In the genomic region with DNA sequence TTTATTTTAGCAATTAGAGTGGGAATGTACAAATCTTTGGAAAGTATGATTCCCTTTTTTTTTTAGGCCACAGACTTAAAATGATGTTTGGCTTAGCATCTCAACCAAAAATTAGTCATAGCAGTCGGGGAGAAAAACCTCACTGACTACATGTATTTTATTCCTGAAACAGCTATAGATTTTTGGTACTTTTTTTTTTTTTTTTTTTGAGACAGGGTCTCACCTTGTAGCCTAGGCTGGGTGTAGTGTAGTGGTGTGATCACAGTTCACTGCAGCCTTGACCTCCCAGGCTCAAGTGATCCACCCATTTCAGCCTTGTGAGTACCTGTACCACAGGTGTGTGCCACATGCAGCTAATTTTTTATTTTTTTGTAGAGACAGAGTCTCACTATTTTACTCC, we compare ENCODE assay signal across 18 cellular contexts. TPM values are rescaled to one million over a fixed set of nuclear protein-coding genes. Genes with fewer than 3 reads are reported as not detected.
DNase-seq lines count a peak whose midpoint lies in the region; ATAC-seq and TF ChIP-seq lines count a peak whose summit lies in the region.
"Had no signal": no experiment of that assay in that cellular context is flagged by ENCODE, and none has a peak within 500 bp of the region (broad histone marks: within the 10 kb centered on the region; RNA-seq: fewer than 3 reads in every experiment).

No MANE protein-coding gene starts in this region.

- DNase-seq in activated T-cell treated with anti-CD3 and anti-CD28 coated beads, Interleukin-2, amount 50 U/mL, for 24 hours = no peak
- no peak for DNase-seq in activated T-cell treated with anti-CD3 and anti-CD28 coated beads, Interleukin-2, amount 50 U/mL, for 1 hour
- DNase-seq in Panc1 (ENCODE audit: low read depth, low spot score) (no peak), midbrain (lab: John Stamatoyannopoulos, UW) (no peak), SKM-1 (lab: John Stamatoyannopoulos, UW; ENCODE audit: unreplicated experiment) (no peak)
- DNase-seq in stimulated activated naive B cell treated with anti-CD40 and anti-IgM and Interleukin-4, amounts not matched to agents 10 μg/mL and 1 μg/mL and 100 μg/mL, for 72 hours = no peak
- DNase-seq: C1 segment of cervical spinal cord; CD8-positive, alpha-beta memory T cell; EL; GM23248; MV-4-11; NCI-H1694 treated with DMSO at 0.1 percent for 48 hours; RPMI8226 had no signal

- no peak for TF ChIP-seq CTCF in Panc1 (IDR thresholded peaks at IDR 0.05)

- intact Hi-C loops in Panc1 (cut with micrococcal nuclease; ENCODE audit: unreplicated experiment) = no loop called here

- POLR2A ChIA-PET in Panc1 (lab: Charles Lee) = interaction anchor here (0.5 to 0.7 kb wide), 2 partner anchors 22 to 88 kb away, joined by 3 to 10 read pairs; no protein-coding TSS in a partner anchor

- H3K4me3 ChIP-seq in Panc1 (ENCODE audit: low read depth in 2 of 2, low read length in 2 of 2) = no peak overlapping the region
- H3K4me3 ChIP-seq: GM12878, GM23248, HAP-1 had no signal

- TSS peak; percentile 17 for BruUV-seq in Panc1 (replicated peaks; lab: Mats Ljungman, UMichigan)

- peaks cover 4% of the 10 kb centered on the region; the same call in 1 of the 2 replicates for H3K36me3 ChIP-seq in Panc1 (ENCODE audit: control insufficient read depth, insufficient read depth, low read length)

- H3K4me3 Mint-ChIP-seq in activated T-cell treated with anti-CD3 and anti-CD28 coated beads, Interleukin-2, amount 50 U/mL, for 24 hours = peak overlapping the region; percentile 48
- peak overlapping the region; percentile 19 for H3K4me3 Mint-ChIP-seq in activated T-helper 17 cell treated with anti-CD3 and anti-CD28 coated beads, Interleukin-2, amount 50 U/mL, for 72 hours
- H3K4me3 Mint-ChIP-seq in stimulated activated naive B cell treated with anti-CD40 and anti-IgM and Interleukin-4, amounts not matched to agents 10 μg/mL and 1 μg/mL and 100 μg/mL, for 72 hours = no peak overlapping the region
- H3K4me3 Mint-ChIP-seq: CD8-positive, alpha-beta memory T cell had no signal

- no peaks in the 10 kb centered on the region for H3K27me3 Mint-ChIP-seq in activated T-cell treated with anti-CD3 and anti-CD28 coated beads, Interleukin-2, amount 50 U/mL, for 24 hours
- H3K27me3 Mint-ChIP-seq in activated T-helper 17 cell treated with anti-CD3 and anti-CD28 coated beads, Interleukin-2, amount 50 U/mL, for 72 hours = no peaks in the 10 kb centered on the region
- no peaks in the 10 kb centered on the region for H3K27me3 Mint-ChIP-seq in stimulated activated naive B cell treated with anti-CD40 and anti-IgM and Interleukin-4, amounts not matched to agents 10 μg/mL and 1 μg/mL and 100 μg/mL, for 72 hours
- H3K27me3 Mint-ChIP-seq: CD8-positive, alpha-beta memory T cell had no signal

- CTCF ChIA-PET in Panc1 (lab: Charles Lee) = no interaction called here

- peaks cover 54% of the 10 kb centered on the region for H3K4me1 Mint-ChIP-seq in activated T-cell treated with anti-CD3 and anti-CD28 coated beads, Interleukin-2, amount 50 U/mL, for 24 hours (ENCODE audit: low read depth)
- H3K4me1 Mint-ChIP-seq in activated T-helper 17 cell treated with anti-CD3 and anti-CD28 coated beads, Interleukin-2, amount 50 U/mL, for 72 hours = peaks cover 6% of the 10 kb centered on the region
- no peaks in the 10 kb centered on the region for H3K4me1 Mint-ChIP-seq in stimulated activated naive B cell treated with anti-CD40 and anti-IgM and Interleukin-4, amounts not matched to agents 10 μg/mL and 1 μg/mL and 100 μg/mL, for 72 hours

- H3K36me3 Mint-ChIP-seq in activated T-cell treated with anti-CD3 and anti-CD28 coated beads, Interleukin-2, amount 50 U/mL, for 24 hours (ENCODE audit: low read depth) = peaks cover 91% of the 10 kb centered on the region
- H3K36me3 Mint-ChIP-seq in activated T-helper 17 cell treated with anti-CD3 and anti-CD28 coated beads, Interleukin-2, amount 50 U/mL, for 72 hours (ENCODE audit: low read depth) = peaks cover 100% of the 10 kb centered on the region
- H3K36me3 Mint-ChIP-seq in stimulated activated naive B cell treated with anti-CD40 and anti-IgM and Interleukin-4, amounts not matched to agents 10 μg/mL and 1 μg/mL and 100 μg/mL, for 72 hours = peaks cover 23 to 36% of the 10 kb centered on the region in 2 donors

- no peak overlapping the region for H3K27ac ChIP-seq in Panc1 (ENCODE audit: low read length)
- H3K27ac ChIP-seq: GM23248, HL-60, KMS-11 had no signal

- ATAC-seq in Panc1 = no peak
- ATAC-seq in activated T-helper 17 cell treated with anti-CD3 and anti-CD28 coated beads, Interleukin-2, amount 50 U/mL, for 72 hours (replicated peaks) = peak; percentile 67
- no peak for ATAC-seq in stimulated activated naive B cell treated with anti-CD40 and anti-IgM and Interleukin-4, amounts not matched to agents 10 μg/mL and 1 μg/mL and 100 μg/mL, for 72 hours (replicated peaks)
- ATAC-seq: GM12878 had no signal

- in situ Hi-C loops in Panc1 (cut with HindIII; ENCODE audit: low pct_unique_long_range_greater_than_20kb, low sequenced_read_pairs) = no loop called here

- no peaks in the 10 kb centered on the region for H3K9me3 ChIP-seq in Panc1 (ENCODE audit: control insufficient read depth, insufficient read depth, low read depth, low read length)
- H3K9me3 ChIP-seq: HAP-1 had no signal

- no peaks in the 10 kb centered on the region for H3K4me1 ChIP-seq in Panc1 (ENCODE audit: control insufficient read depth, insufficient read depth, low read length)
- H3K4me1 ChIP-seq: HAP-1 had no signal

- peak overlapping the region; percentile 97 for H3K27ac Mint-ChIP-seq in activated T-cell treated with anti-CD3 and anti-CD28 coated beads, Interleukin-2, amount 50 U/mL, for 24 hours
- H3K27ac Mint-ChIP-seq in activated T-helper 17 cell treated with anti-CD3 and anti-CD28 coated beads, Interleukin-2, amount 50 U/mL, for 72 hours = peak overlapping the region; percentile 95
- peak overlapping the region; percentile 5 for H3K27ac Mint-ChIP-seq in stimulated activated naive B cell treated with anti-CD40 and anti-IgM and Interleukin-4, amounts not matched to agents 10 μg/mL and 1 μg/mL and 100 μg/mL, for 72 hours

- no peaks in the 10 kb centered on the region for H3K27me3 ChIP-seq in Panc1 (ENCODE audit: control insufficient read depth, insufficient read depth, low read length)

- no peaks in the 10 kb centered on the region for H3K9me3 Mint-ChIP-seq in activated T-cell treated with anti-CD3 and anti-CD28 coated beads, Interleukin-2, amount 50 U/mL, for 24 hours
- no peaks in the 10 kb centered on the region for H3K9me3 Mint-ChIP-seq in activated T-helper 17 cell treated with anti-CD3 and anti-CD28 coated beads, Interleukin-2, amount 50 U/mL, for 72 hours
- H3K9me3 Mint-ChIP-seq in stimulated activated naive B cell treated with anti-CD40 and anti-IgM and Interleukin-4, amounts not matched to agents 10 μg/mL and 1 μg/mL and 100 μg/mL, for 72 hours = no peaks in the 10 kb centered on the region
- H3K9me3 Mint-ChIP-seq: CD8-positive, alpha-beta memory T cell had no signal

RNA-seq across cellular contexts. Expression of gene RNFT1, which starts 23.4 kb away (rescaled TPM):
- total RNA-seq in Panc1 (2021; ENCODE audit: unreplicated experiment) = 11.7 TPM
- polyA plus RNA-seq in Panc1 (2012; ENCODE audit: insufficient read length) = 6.4 TPM
- 10 to 100 TPM; 22.0 to 40.1 TPM for total RNA-seq in activated T-helper 17 cell treated with anti-CD3 and anti-CD28 coated beads, Interleukin-2, amount 50 U/mL, for 72 hours

RNA-seq across cellular contexts. Expression of gene RPS6KB1, which starts 48.2 kb away (rescaled TPM):
- total RNA-seq in Panc1 (2021; ENCODE audit: unreplicated experiment) = 34.6 TPM
- polyA plus RNA-seq in Panc1 (2012; ENCODE audit: insufficient read length) = 28.0 TPM
- 10 to 100 TPM; 55.2 to 79.8 TPM for total RNA-seq in activated T-helper 17 cell treated with anti-CD3 and anti-CD28 coated beads, Interleukin-2, amount 50 U/mL, for 72 hours

RNA-seq across cellular contexts. Expression of gene TUBD1, which starts 48.4 kb away (rescaled TPM):
- total RNA-seq in Panc1 (2021; ENCODE audit: unreplicated experiment) = 12.5 TPM
- 8.6 TPM for polyA plus RNA-seq in Panc1 (2012; ENCODE audit: insufficient read length)
- 10 to 100 TPM; 12.8 to 18.1 TPM for total RNA-seq in activated T-helper 17 cell treated with anti-CD3 and anti-CD28 coated beads, Interleukin-2, amount 50 U/mL, for 72 hours

Comparison
In these comparisons a context has a peak if more than half of its experiments do, and no peak if none do; other contexts are left out.
1. H3K27ac Mint-ChIP-seq: peak in every context shown above with its lines; median percentile 97 in activated T-cell treated with anti-CD3 and anti-CD28 coated beads, Interleukin-2, amount 50 U/mL, for 24 hours; 95 in activated T-helper 17 cell treated with anti-CD3 and anti-CD28 coated beads, Interleukin-2, amount 50 U/mL, for 72 hours; 5 in stimulated activated naive B cell treated with anti-CD40 and anti-IgM and Interleukin-4, amounts not matched to agents 10 μg/mL and 1 μg/mL and 100 μg/mL, for 72 hours.
2. H3K4me3 Mint-ChIP-seq: peak in activated T-cell treated with anti-CD3 and anti-CD28 coated beads, Interleukin-2, amount 50 U/mL, for 24 hours (single experiment) and activated T-helper 17 cell treated with anti-CD3 and anti-CD28 coated beads, Interleukin-2, amount 50 U/mL, for 72 hours (single experiment); none in stimulated activated naive B cell treated with anti-CD40 and anti-IgM and Interleukin-4, amounts not matched to agents 10 μg/mL and 1 μg/mL and 100 μg/mL, for 72 hours (0 of 2).